In genomic region chr3:181896605-181897004, GRCh38 we compare ENCODE assay signal across 17 cellular contexts.
"Had no signal": no experiment of that assay in that cellular context is flagged by ENCODE, and none has a peak within 500 bp of the region (broad histone marks: within the 10 kb centered on the region; RNA-seq: fewer than 3 reads in every experiment).

No MANE protein-coding gene starts in this region.

- H3K27me3 ChIP-seq: testis had no signal

- H3K27ac ChIP-seq: heart right ventricle, left ventricle myocardium inferior, testis, WERI-Rb-1 had no signal

- H3K4me3 ChIP-seq: heart right ventricle, left ventricle myocardium inferior, smooth muscle cell, testis had no signal

- H3K36me3 ChIP-seq: heart right ventricle, left ventricle myocardium inferior, WERI-Rb-1 had no signal

- H3K4me1 ChIP-seq: heart right ventricle, left ventricle myocardium inferior, testis had no signal

- H3K4me2 ChIP-seq: smooth muscle cell had no signal

- DNase-seq: activated CD4-positive, alpha-beta T cell treated with anti-CD3 and anti-CD28 coated beads for 1 hour; activated CD4-positive, alpha-beta T cell treated with anti-CD3 and anti-CD28 coated beads, Interleukin-2, amount 50 U/mL, for 48 hours; activated gamma-delta T cell; cerebellar nuclear complex; cortex of kidney; erythroblast; heart right ventricle; left ventricle myocardium inferior; mammary epithelial cell; midbrain; nucleus accumbens; stimulated activated CD4-positive, alpha-beta T cell treated with anti-CD3 and anti-CD28 coated beads, Interleukin-4, amount 100 ng/mL, for 24 hours; testis; WERI-Rb-1 had no signal

- H3K9me3 ChIP-seq: heart right ventricle, left ventricle myocardium inferior, testis had no signal

- ATAC-seq: heart right ventricle; sciatic nerve; stimulated activated memory B cell treated with anti-CD40 and anti-IgM and Interleukin-4, amounts not matched to agents 10 μg/mL and 1 μg/mL and 100 μg/mL, for 72 hours had no signal
